In genomic region chr1:43664369-43664768, GRCh38 we compare ENCODE assay signal across 33 cellular contexts. TPM values are rescaled to one million over a fixed set of nuclear protein-coding genes. Genes with fewer than 3 reads are reported as not detected.
A peak's percentile ranks its signal among the peaks of the same experiment; 100 is the strongest.
DNase-seq lines count a peak whose midpoint lies in the region; ATAC-seq and TF ChIP-seq lines count a peak whose summit lies in the region.
"Had no signal": no experiment of that assay in that cellular context is flagged by ENCODE, and none has a peak within 500 bp of the region (broad histone marks: within the 10 kb centered on the region; RNA-seq: fewer than 3 reads in every experiment).

No MANE protein-coding gene starts in this region.

- H2BK120ac ChIP-seq in H9 (ENCODE audit: low read depth, low read length, poor library complexity, severe bottlenecking) = no peak overlapping the region

- H3K9me3 ChIP-seq in H9 (ENCODE audit: control insufficient read depth, low read depth, low read length) = no peaks in the 10 kb centered on the region
- H3K9me3 ChIP-seq: BLaER1, ovary, testis had no signal

- H3K23me2 ChIP-seq in H9 (ENCODE audit: insufficient read length, low read depth, low read length, poor library complexity, severe bottlenecking) = no peaks in the 10 kb centered on the region

- H4K5ac ChIP-seq in H9 (ENCODE audit: insufficient read length, low read depth, low read length) = no peak overlapping the region

- H2BK15ac ChIP-seq in H9 (ENCODE audit: low read depth, low read length) = no peak overlapping the region

- H2BK5ac ChIP-seq in H9 (ENCODE audit: insufficient read length, low read length) = no peak overlapping the region

- no peak overlapping the region for H3K56ac ChIP-seq in H9 (ENCODE audit: insufficient read length, low read depth, low read length)

- H3K79me1 ChIP-seq in H9 (ENCODE audit: insufficient read depth, low read depth, low read length, poor library complexity, severe bottlenecking) = no peaks in the 10 kb centered on the region

- H3K79me2 ChIP-seq in H9 (ENCODE audit: insufficient read depth, low read length) = no peaks in the 10 kb centered on the region

- no peak overlapping the region for H4K8ac ChIP-seq in H9 (replicated peaks; ENCODE audit: insufficient read length, low read depth, low read length)

- no peak overlapping the region for H3K9ac ChIP-seq in H9 (ENCODE audit: extremely low read depth, insufficient read length, low read length)
- H3K9ac ChIP-seq: BLaER1 had no signal

- H3T11ph ChIP-seq in H9 (ENCODE audit: low read length) = no peak overlapping the region

- no peak for ATAC-seq in natural killer cell treated with Interleukin-12 subunit alpha and Interleukin-12 subunit beta and Interleukin-15 and Interleukin-18, amount 100 ng/mL, for 72 hours
- no peak for ATAC-seq in natural killer cell
- ATAC-seq in stimulated activated naive CD8-positive, alpha-beta T cell treated with anti-CD3 and anti-CD28 coated beads, Interleukin-15, amount 100 ng/mL, for 72 hours = peak; percentile 80
- ATAC-seq: left lobe of liver, PC-3, SK-N-SH treated with all-trans-retinoic acid at 6 μM for 48 hours had no signal

- no peak for DNase-seq in natural killer cell treated with Interleukin-12 subunit alpha and Interleukin-12 subunit beta and Interleukin-15 and Interleukin-18, amount 100 ng/mL, for 72 hours (ENCODE audit: low spot score)
- DNase-seq in natural killer cell (no peak), H9 (no peak), dermis blood vessel endothelial cell (no peak), NCI-H1105 (lab: John Stamatoyannopoulos, UW) (no peak), substantia nigra (lab: John Stamatoyannopoulos, UW) (no peak)
- no peak for DNase-seq in activated naive CD8-positive, alpha-beta T cell treated with anti-CD3 and anti-CD28 coated beads for 36 hours
- DNase-seq in stimulated activated naive CD8-positive, alpha-beta T cell treated with anti-CD3 and anti-CD28 coated beads, Interleukin-15, amount 100 ng/mL, for 72 hours = no peak
- DNase-seq: activated T-cell treated with anti-CD3 and anti-CD28 coated beads, Interleukin-2, amount 50 U/mL, for 4 hours; aorta; effector memory CD4-positive, alpha-beta T cell; erythroblast; GOT3; HFFc6; KG1; NCI-H1417 treated with DMSO at 0.1 percent for 48 hours; NCI-H2029 treated with DMSO at 0.1 percent for 48 hours; NCI-H226; NCI-H526 treated with DMSO at 0.1 percent for 48 hours; NK-92 treated with Interleukin-12 subunit alpha and Interleukin-12 subunit beta, amount 100 ng/mL, for 24 hours; ovary; PC-3; stimulated activated CD4-positive, alpha-beta T cell treated with anti-CD3 and anti-CD28 coated beads, Interleukin-15, amount 100 ng/mL, for 24 hours; stimulated activated CD4-positive, alpha-beta T cell treated with anti-CD3 and anti-CD28 coated beads, Interleukin-4, amount 100 ng/mL, for 4 hours; testis had no signal

- H3K36me3 Mint-ChIP-seq in natural killer cell treated with Interleukin-12 subunit alpha and Interleukin-12 subunit beta and Interleukin-15 and Interleukin-18, amount 100 ng/mL, for 72 hours = peaks cover 51% of the 10 kb centered on the region
- H3K36me3 Mint-ChIP-seq in natural killer cell (peaks cover 23% of the 10 kb centered on the region), H9 (ENCODE audit: insufficient read depth in 1 of 3, low read depth in 3 of 3) (peaks cover 78 to 92% (median 86%) of the 10 kb centered on the region in 3 experiments)
- peaks cover 33% of the 10 kb centered on the region for H3K36me3 Mint-ChIP-seq in activated naive CD8-positive, alpha-beta T cell treated with anti-CD3 and anti-CD28 coated beads for 36 hours

- H3K4me1 ChIP-seq in H9 (ENCODE audit: insufficient read depth, low read length) = no peaks in the 10 kb centered on the region
- H3K4me1 ChIP-seq: BLaER1, testis had no signal

- no CpG with 5 or more reads among the region's 4 CpGs for WGBS in H9 (ENCODE audit: extremely low coverage, insufficient read length, low lambda C conversion rate)

- H3K27me3 Mint-ChIP-seq in natural killer cell treated with Interleukin-12 subunit alpha and Interleukin-12 subunit beta and Interleukin-15 and Interleukin-18, amount 100 ng/mL, for 72 hours = no peaks in the 10 kb centered on the region
- H3K27me3 Mint-ChIP-seq in natural killer cell (ENCODE audit: low read depth in 2 of 2) (no peaks in the 10 kb centered on the region), H9 (ENCODE audit: low read depth) (no peaks in the 10 kb centered on the region)
- no peaks in the 10 kb centered on the region for H3K27me3 Mint-ChIP-seq in activated naive CD8-positive, alpha-beta T cell treated with anti-CD3 and anti-CD28 coated beads for 36 hours
- H3K27me3 Mint-ChIP-seq in stimulated activated naive CD8-positive, alpha-beta T cell treated with anti-CD3 and anti-CD28 coated beads, Interleukin-15, amount 100 ng/mL, for 72 hours = no peaks in the 10 kb centered on the region
- H3K27me3 Mint-ChIP-seq: activated naive CD4-positive, alpha-beta T cell treated with anti-CD3 and anti-CD28 coated beads, Interleukin-2, amount 50 U/mL, for 24 hours; memory B cell had no signal

- H3K9me3 Mint-ChIP-seq in natural killer cell treated with Interleukin-12 subunit alpha and Interleukin-12 subunit beta and Interleukin-15 and Interleukin-18, amount 100 ng/mL, for 72 hours = no peaks in the 10 kb centered on the region
- H3K9me3 Mint-ChIP-seq in natural killer cell = no peaks in the 10 kb centered on the region
- H3K9me3 Mint-ChIP-seq in H9 = no peaks in the 10 kb centered on the region
- no peaks in the 10 kb centered on the region for H3K9me3 Mint-ChIP-seq in activated naive CD8-positive, alpha-beta T cell treated with anti-CD3 and anti-CD28 coated beads for 36 hours
- no peaks in the 10 kb centered on the region for H3K9me3 Mint-ChIP-seq in stimulated activated naive CD8-positive, alpha-beta T cell treated with anti-CD3 and anti-CD28 coated beads, Interleukin-15, amount 100 ng/mL, for 72 hours
- H3K9me3 Mint-ChIP-seq: activated naive CD4-positive, alpha-beta T cell treated with anti-CD3 and anti-CD28 coated beads, Interleukin-2, amount 50 U/mL, for 24 hours; activated T-cell treated with anti-CD3 and anti-CD28 coated beads, Interleukin-2, amount 50 U/mL, for 4 hours; HFFc6; memory B cell; T-helper 1 cell treated with Interleukin-12 subunit alpha and Interleukin-12 subunit beta and Interleukin-4 antibody, amounts not matched to agents 30 μg/mL and 1 μg/mL, for 36 hours had no signal

- H3K4me1 Mint-ChIP-seq in natural killer cell treated with Interleukin-12 subunit alpha and Interleukin-12 subunit beta and Interleukin-15 and Interleukin-18, amount 100 ng/mL, for 72 hours (ENCODE audit: low read depth in 2 of 2) = peaks cover 0 to 7% of the 10 kb centered on the region in 2 donors
- H3K4me1 Mint-ChIP-seq in natural killer cell (peaks cover 5 to 29% of the 10 kb centered on the region in 2 donors), H9 (peaks cover 16 to 29% of the 10 kb centered on the region in 2 experiments)
- peaks cover 10% of the 10 kb centered on the region for H3K4me1 Mint-ChIP-seq in activated naive CD8-positive, alpha-beta T cell treated with anti-CD3 and anti-CD28 coated beads for 36 hours
- peaks cover 18% of the 10 kb centered on the region for H3K4me1 Mint-ChIP-seq in stimulated activated naive CD8-positive, alpha-beta T cell treated with anti-CD3 and anti-CD28 coated beads, Interleukin-15, amount 100 ng/mL, for 72 hours

- no peak overlapping the region for H4K91ac ChIP-seq in H9 (ENCODE audit: insufficient read length, low read depth, low read length)

- H3K14ac ChIP-seq in H9 (ENCODE audit: insufficient read depth, low read length) = no peak overlapping the region

- H3K27me3 ChIP-seq in H9 (ENCODE audit: insufficient read depth, low read length) = no peaks in the 10 kb centered on the region
- H3K27me3 ChIP-seq: BLaER1, cardiac muscle cell, ovary, testis had no signal

- H3K27ac ChIP-seq in H9 (ENCODE audit: insufficient read length, low read depth, low read length) = no peak overlapping the region
- H3K27ac ChIP-seq in substantia nigra (ENCODE audit: low read depth, low read length, poor library complexity, severe bottlenecking) = no peak overlapping the region
- H3K27ac ChIP-seq: BLaER1, cardiac muscle cell, coronary artery, ovary, testis had no signal

- H3K4me2 ChIP-seq in H9 (ENCODE audit: insufficient read depth, insufficient read length, low read length) = no peak overlapping the region
- H3K4me2 ChIP-seq: BLaER1 had no signal

- no peak overlapping the region for H3K4me3 Mint-ChIP-seq in natural killer cell treated with Interleukin-12 subunit alpha and Interleukin-12 subunit beta and Interleukin-15 and Interleukin-18, amount 100 ng/mL, for 72 hours
- no peak overlapping the region for H3K4me3 Mint-ChIP-seq in natural killer cell
- no peak overlapping the region for H3K4me3 Mint-ChIP-seq in H9
- H3K4me3 Mint-ChIP-seq in activated naive CD8-positive, alpha-beta T cell treated with anti-CD3 and anti-CD28 coated beads for 36 hours = no peak overlapping the region
- no peak overlapping the region for H3K4me3 Mint-ChIP-seq in stimulated activated naive CD8-positive, alpha-beta T cell treated with anti-CD3 and anti-CD28 coated beads, Interleukin-15, amount 100 ng/mL, for 72 hours
- H3K4me3 Mint-ChIP-seq: activated naive CD4-positive, alpha-beta T cell treated with anti-CD3 and anti-CD28 coated beads, Interleukin-2, amount 50 U/mL, for 24 hours; activated T-cell treated with anti-CD3 and anti-CD28 coated beads, Interleukin-2, amount 50 U/mL, for 4 hours; HFFc6; memory B cell; T-helper 1 cell treated with Interleukin-12 subunit alpha and Interleukin-12 subunit beta and Interleukin-4 antibody, amounts not matched to agents 30 μg/mL and 1 μg/mL, for 36 hours had no signal

- no peak overlapping the region for H3K18ac ChIP-seq in H9 (ENCODE audit: insufficient read length, low read depth, low read length)

- no peak overlapping the region for H2BK12ac ChIP-seq in H9 (ENCODE audit: insufficient read length, low read depth, low read length)

- no peak overlapping the region for H2BK20ac ChIP-seq in H9 (ENCODE audit: low read depth, low read length, poor library complexity, severe bottlenecking)

- intact Hi-C loops in natural killer cell (cut with micrococcal nuclease) = no loop called here

- H2AFZ ChIP-seq in H9 (ENCODE audit: low read length) = no peak overlapping the region

- no peak overlapping the region for H3K4ac ChIP-seq in H9 (ENCODE audit: low read depth, low read length)

- TF ChIP-seq CTCF in natural killer cell (IDR thresholded peaks at IDR 0.05) (no peak), H9 (conservative IDR thresholded peaks at IDR 0.05) (no peak)

- no peak overlapping the region for H2AK5ac ChIP-seq in H9 (ENCODE audit: insufficient read length, low read length)

- H3K23ac ChIP-seq in H9 (ENCODE audit: insufficient read length, low read depth, low read length) = no peak overlapping the region

- no peaks in the 10 kb centered on the region for H4K20me1 ChIP-seq in H9 (ENCODE audit: control insufficient read depth, insufficient read depth, insufficient read length)

- peak overlapping the region; percentile 21 to 36 for H3K27ac Mint-ChIP-seq in natural killer cell treated with Interleukin-12 subunit alpha and Interleukin-12 subunit beta and Interleukin-15 and Interleukin-18, amount 100 ng/mL, for 72 hours
- peak overlapping the region in 1 of 2 donors; percentile 12 for H3K27ac Mint-ChIP-seq in natural killer cell
- peak overlapping the region in 2 of 3 experiments; percentile 43 to 69; a peak in 3 of 7 replicates for H3K27ac Mint-ChIP-seq in H9
- H3K27ac Mint-ChIP-seq in activated naive CD8-positive, alpha-beta T cell treated with anti-CD3 and anti-CD28 coated beads for 36 hours = peak overlapping the region; percentile 37
- H3K27ac Mint-ChIP-seq in stimulated activated naive CD8-positive, alpha-beta T cell treated with anti-CD3 and anti-CD28 coated beads, Interleukin-15, amount 100 ng/mL, for 72 hours = peak overlapping the region; percentile 59 to 74
- H3K27ac Mint-ChIP-seq: activated naive CD4-positive, alpha-beta T cell treated with anti-CD3 and anti-CD28 coated beads, Interleukin-2, amount 50 U/mL, for 24 hours; HFFc6; memory B cell; T-helper 1 cell treated with Interleukin-12 subunit alpha and Interleukin-12 subunit beta and Interleukin-4 antibody, amounts not matched to agents 30 μg/mL and 1 μg/mL, for 36 hours had no signal

RNA-seq across cellular contexts. Expression of gene KDM4A, which starts 14.4 kb away (rescaled TPM):
- total RNA-seq in natural killer cell treated with Interleukin-12 subunit alpha and Interleukin-12 subunit beta and Interleukin-15 and Interleukin-18, amount 100 ng/mL, for 72 hours = 10 to 100 TPM; 45.8 to 53.8 TPM
- total RNA-seq in natural killer cell (10 to 100 TPM; 41.5 to 70.9 (median 58.1) TPM), H9 (2021) (77.9 and 81.7 TPM in 2 replicates), dermis blood vessel endothelial cell (51.1 and 57.9 TPM in 2 replicates)
- total RNA-seq in activated naive CD8-positive, alpha-beta T cell treated with anti-CD3 and anti-CD28 coated beads for 36 hours = 10 to 100 TPM; 24.9 to 26.0 TPM

RNA-seq across cellular contexts. Expression of gene ST3GAL3, which starts 43.0 kb away (rescaled TPM):
- 10 to 100 TPM; 20.7 to 49.4 TPM for total RNA-seq in natural killer cell treated with Interleukin-12 subunit alpha and Interleukin-12 subunit beta and Interleukin-15 and Interleukin-18, amount 100 ng/mL, for 72 hours
- 10 to 100 TPM; 22.2 to 27.3 (median 22.3) TPM for total RNA-seq in natural killer cell
- 6.2 and 8.3 TPM in 2 replicates for total RNA-seq in H9 (2021)
- 10 to 100 TPM in 1 of 2 experiments, 1 to 10 TPM in 1; 9.7 to 11.1 TPM for total RNA-seq in activated naive CD8-positive, alpha-beta T cell treated with anti-CD3 and anti-CD28 coated beads for 36 hours
- 9.0 and 14.6 TPM in 2 replicates for total RNA-seq in dermis blood vessel endothelial cell
